16 cellular contexts compared by ENCODE assay signal in genomic region chr12:71142046-71142445, GRCh38. TPM values are rescaled to one million over a fixed set of nuclear protein-coding genes. Genes with fewer than 3 reads are reported as not detected.
"Had no signal": no experiment of that assay in that cellular context is flagged by ENCODE, and none has a peak within 500 bp of the region (broad histone marks: within the 10 kb centered on the region; RNA-seq: fewer than 3 reads in every experiment).

No MANE protein-coding gene starts in this region.

- DNase-seq: activated B cell treated with CpG ODN at 0.5 μM for 24 hours; activated CD4-positive, alpha-beta T cell treated with anti-CD3 and anti-CD28 coated beads, Interleukin-2, amount 50 U/mL, for 1 hour; activated T-cell treated with anti-CD3 and anti-CD28 coated beads for 4 hours; effector memory CD4-positive, alpha-beta T cell; heart left ventricle; ovary; T-helper 17 cell; trophoblast cell had no signal

- H3K27ac ChIP-seq: epithelial cell of prostate, ovary had no signal

- H3K9me3 ChIP-seq: heart left ventricle, ovary, stomach had no signal

- ATAC-seq: T-helper 17 cell had no signal

- H3K36me3 ChIP-seq: heart left ventricle, ovary had no signal

- FAIRE-seq: islet of Langerhans, TTC549 had no signal

- H3K4me3 ChIP-seq: heart left ventricle, ovary, stomach had no signal

- H3K27me3 ChIP-seq: heart left ventricle, ovary, stomach had no signal

RNA-seq across cellular contexts. Expression of gene TSPAN8, which starts 15.8 kb away (rescaled TPM):
- total RNA-seq: activated B cell treated with CpG ODN at 0.5 μM for 24 hours; activated CD8-positive, alpha-beta memory T cell treated with anti-CD3 and anti-CD28 coated beads for 36 hours; activated T-helper 2 cell treated with anti-CD3 and anti-CD28 coated beads, Interferon-gamma antibody, Interleukin-2, Interleukin-4, amounts not matched to agents 10 μg/mL and 5 μg/mL and 100 μg/mL, durations not matched to agents 14 hours and 24 hours and 36 hours; myocyte; neural crest cell; T-helper 17 cell had no signal
